Comparison of ENCODE assay signal across 11 cellular contexts in the genomic region with DNA sequence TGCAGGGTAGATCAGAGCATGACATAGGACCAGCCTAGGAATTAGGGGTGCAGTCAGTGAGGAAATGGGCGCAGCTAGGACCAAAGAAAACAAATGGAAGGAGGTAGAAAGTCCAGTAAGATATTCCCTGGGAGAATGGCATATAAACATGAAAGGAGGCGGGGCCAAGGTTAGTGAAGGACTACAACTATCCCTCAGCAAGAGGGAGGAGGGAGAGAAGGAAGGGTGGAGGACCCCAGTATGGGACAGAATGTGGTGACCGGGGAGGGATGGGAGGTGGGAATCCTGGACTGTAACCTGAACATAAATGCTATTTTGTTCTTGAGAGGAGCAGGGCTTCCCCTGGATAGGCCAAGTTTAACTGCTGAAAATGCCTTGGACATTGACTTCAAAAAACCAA. TPM values are rescaled to one million over a fixed set of nuclear protein-coding genes. Genes with fewer than 3 reads are reported as not detected.
DNase-seq lines count a peak whose midpoint lies in the region; ATAC-seq, FAIRE-seq and TF ChIP-seq lines count a peak whose summit lies in the region.
"Had no signal": no experiment of that assay in that cellular context is flagged by ENCODE, and none has a peak within 500 bp of the region (broad histone marks: within the 10 kb centered on the region; RNA-seq: fewer than 3 reads in every experiment).

No MANE protein-coding gene starts in this region.

- H3K27me3 ChIP-seq in GM23338 (ENCODE audit: insufficient read depth) (no peaks in the 10 kb centered on the region), astrocyte (ENCODE audit: insufficient read depth, low read length) (no peaks in the 10 kb centered on the region), lung (ENCODE audit: control insufficient read depth, insufficient read depth) (no peaks in the 10 kb centered on the region), stomach (no peaks in the 10 kb centered on the region)

- peak overlapping the region; percentile 91; the same call in 1 of the 2 replicates for H3K27ac ChIP-seq in GM23338 (ENCODE audit: low read depth)
- H3K27ac ChIP-seq in astrocyte (ENCODE audit: low read depth, low read length): peak overlapping the region; percentile 71
- peak overlapping the region; percentile 30 to 74 for H3K27ac ChIP-seq in lung (ENCODE audit: low read depth in 1 of 2, low read length in 1 of 2)
- H3K27ac ChIP-seq in stomach: peak overlapping the region; percentile 16 to 89 (median 82)

- H3K27ac Mint-ChIP-seq in GM23338: peak overlapping the region; percentile 95
- H3K27ac Mint-ChIP-seq in astrocyte (ENCODE audit: unreplicated experiment): peak overlapping the region; percentile 100
- H3K27ac Mint-ChIP-seq: naive thymus-derived CD4-positive, alpha-beta T cell had no signal

- H3K4me3 ChIP-seq in GM23338 (peak overlapping the region; percentile 34; the same call in 1 of the 2 replicates), astrocyte (ENCODE audit: insufficient read depth, low read depth, low read length) (no peak overlapping the region), lung (no peak overlapping the region), stomach (no peak overlapping the region)

- DNase-seq in GM23338 (ENCODE audit: low spot score) (no peak), astrocyte (ENCODE audit: low read depth) (no peak), lung (ENCODE audit: low spot score) (no peak), stomach (no peak), NCI-H510A treated with DMSO at 0.1 percent for 48 hours (lab: John Stamatoyannopoulos, UW) (no peak), NCI-H69 (lab: John Stamatoyannopoulos, UW) (no peak), GM03348 (ENCODE audit: low spot score) (no peak), KBM-7 (no peak)
- DNase-seq: activated gamma-delta T cell treated with Interleukin-2 at 50 U/mL for 16 hours; naive thymus-derived CD4-positive, alpha-beta T cell; stimulated activated naive CD8-positive, alpha-beta T cell treated with anti-CD3 and anti-CD28 coated beads, Interleukin-15, Interleukin-2, amounts not matched to agents 100 U/mL and 50 U/mL, for 24 hours had no signal

- H3K4me1 Mint-ChIP-seq in GM23338 (peaks cover 41% of the 10 kb centered on the region), astrocyte (ENCODE audit: low read depth, unreplicated experiment) (peaks cover 73% of the 10 kb centered on the region)

- no peak for TF ChIP-seq EP300 in stomach (IDR thresholded peaks at IDR 0.05)

- H4K20me1 ChIP-seq in GM23338 (replicated peaks; ENCODE audit: insufficient read depth) (no peaks in the 10 kb centered on the region), astrocyte (ENCODE audit: insufficient read depth, low read length) (no peaks in the 10 kb centered on the region)

- H3K27me3 Mint-ChIP-seq in GM23338 (ENCODE audit: insufficient read depth, low read depth, poor library complexity) (peaks cover 20% of the 10 kb centered on the region), astrocyte (ENCODE audit: low read depth, unreplicated experiment) (no peaks in the 10 kb centered on the region)

- no peaks in the 10 kb centered on the region for H3K9me3 Mint-ChIP-seq in GM23338
- peaks cover 3% of the 10 kb centered on the region for H3K9me3 Mint-ChIP-seq in astrocyte (ENCODE audit: unreplicated experiment)
- H3K9me3 Mint-ChIP-seq: naive thymus-derived CD4-positive, alpha-beta T cell had no signal

- H3K36me3 Mint-ChIP-seq in GM23338 (ENCODE audit: low read depth) (no peaks in the 10 kb centered on the region), astrocyte (ENCODE audit: low read depth, unreplicated experiment) (peaks cover 11% of the 10 kb centered on the region)
- H3K36me3 Mint-ChIP-seq: naive thymus-derived CD4-positive, alpha-beta T cell had no signal

- peak overlapping the region; percentile 19; the same call in 2 of the 3 replicates for H3K4me3 Mint-ChIP-seq in GM23338
- peak overlapping the region; percentile 34 for H3K4me3 Mint-ChIP-seq in astrocyte (ENCODE audit: unreplicated experiment)
- H3K4me3 Mint-ChIP-seq: naive thymus-derived CD4-positive, alpha-beta T cell had no signal

- no peak for TF ChIP-seq POLR2A in stomach (IDR thresholded peaks at IDR 0.05)

- intact Hi-C loops in stomach (cut with DNase I; ENCODE audit: low total_unique reads): no loop called here

- H3K36me3 ChIP-seq in GM23338 (ENCODE audit: insufficient read depth) (no peaks in the 10 kb centered on the region), astrocyte (ENCODE audit: insufficient read depth, low read length) (no peaks in the 10 kb centered on the region), lung (ENCODE audit: control insufficient read depth in 2 of 2, insufficient read depth in 2 of 2, low read length in 2 of 2) (no peaks in the 10 kb centered on the region), stomach (no peaks in the 10 kb centered on the region)

- no peak for FAIRE-seq in astrocyte (lab: Jason Lieb, UNC)

- H3K9me3 ChIP-seq in astrocyte (ENCODE audit: insufficient read depth, low read depth, low read length): no peaks in the 10 kb centered on the region
- no peaks in the 10 kb centered on the region for H3K9me3 ChIP-seq in lung (ENCODE audit: control insufficient read depth in 2 of 2, insufficient read depth in 1 of 2, low read length in 1 of 2)
- no peaks in the 10 kb centered on the region for H3K9me3 ChIP-seq in stomach

- TF ChIP-seq CTCF in GM23338 (conservative IDR thresholded peaks at IDR 0.05; ENCODE audit: low read depth in 2 of 2): no peak
- no peak for TF ChIP-seq CTCF in astrocyte (IDR thresholded peaks at IDR 0.05; ENCODE audit: insufficient read depth, low read depth, low read length)
- TF ChIP-seq CTCF in lung (IDR thresholded peaks at IDR 0.05; ENCODE audit: control extremely low read depth, extremely low read depth): no peak
- no peak for TF ChIP-seq CTCF in stomach (IDR thresholded peaks at IDR 0.05)

- H3K4me1 ChIP-seq in GM23338 (ENCODE audit: insufficient read depth) (peaks cover 29% of the 10 kb centered on the region), astrocyte (ENCODE audit: insufficient read depth, low read length) (peaks cover 55% of the 10 kb centered on the region), lung (ENCODE audit: control insufficient read depth in 2 of 2, insufficient read depth in 2 of 2, low read length in 2 of 2) (peaks cover 22 to 30% of the 10 kb centered on the region in 2 donors), stomach (peaks cover 47 to 68% (median 58%) of the 10 kb centered on the region in 4 donors)

- peak overlapping the region; percentile 96 for H2AFZ ChIP-seq in GM23338
- H2AFZ ChIP-seq in astrocyte (ENCODE audit: low read depth, low read length): no peak overlapping the region

- in situ Hi-C loops in KBM-7 (cut with MboI; ENCODE audit: low pct_unique_long_range_greater_than_20kb, low sequenced_read_pairs): no loop called here

- H3F3A ChIP-seq in GM23338 (replicated peaks; ENCODE audit: low read depth): no peaks in the 10 kb centered on the region

- WGBS in lung, 2 donors: 84 to 93% methylated on average over 3 of the region's 3 CpGs
- WGBS in stomach, 5 donors: 61 to 75% (median 69%) methylated on average over 3 of the region's 3 CpGs

- H3K9me2 ChIP-seq in GM23338 (ENCODE audit: insufficient read depth): no peaks in the 10 kb centered on the region; the same call in 1 of the 2 replicates

- ATAC-seq in GM23338 (peak; percentile 5; the same call in 1 of the 3 replicates), lung (ENCODE audit: insufficient read depth, low FRiP score) (no peak)
- ATAC-seq: naive thymus-derived CD4-positive, alpha-beta T cell; stimulated activated naive CD8-positive, alpha-beta T cell treated with anti-CD3 and anti-CD28 coated beads, Interleukin-15, Interleukin-2, amounts not matched to agents 100 U/mL and 50 U/mL, for 24 hours had no signal

- H3K79me2 ChIP-seq in GM23338 (replicated peaks; ENCODE audit: insufficient read depth) (no peaks in the 10 kb centered on the region), astrocyte (ENCODE audit: insufficient read depth, low read length) (no peaks in the 10 kb centered on the region)

- peak overlapping the region; percentile 61 for H3K4me2 ChIP-seq in GM23338
- no peak overlapping the region for H3K4me2 ChIP-seq in astrocyte (ENCODE audit: low read length)

- no peak overlapping the region for H3K9ac ChIP-seq in astrocyte (ENCODE audit: low read length)

RNA-seq across cellular contexts. Expression of a gene that starts 22.8 kb away (rescaled TPM):
- 0.52 TPM in 1 of 2 replicates, not detected in the other for total RNA-seq in GM23338 (2014; rRNA removed; shearing (Covaris generic))
- polyA plus RNA-seq in GM23338 (2016; fragmentation: Nextera tagmentation; extraction: Ambion mirVana): 0.07 TPM in 1 of 2 replicates, not detected in the other
- total RNA-seq in astrocyte: 44.0 and 59.2 TPM in 2 replicates
- 10 to 100 TPM in 1 of 2 donors, 1 to 10 TPM in 1; 9.6 to 15.9 TPM for total RNA-seq in lung
- polyA plus RNA-seq in lung: 1 to 10 TPM; 1.3 to 5.7 TPM
- total RNA-seq in stomach: 10 to 100 TPM in 3 of 5 donors, 1 to 10 TPM in 1, not detected in 1; 7.1 to 29.8 (median 23.6) TPM
- polyA plus RNA-seq in stomach: 1 to 10 TPM; 1.0 to 3.1 (median 1.7) TPM
- polyA plus RNA-seq: naive thymus-derived CD4-positive, alpha-beta T cell had no signal

RNA-seq across cellular contexts. Expression of a gene that starts 47.3 kb away (rescaled TPM):
- total RNA-seq in GM23338 (2014; rRNA removed; shearing (Covaris generic)): 3.6 and 4.1 TPM in 2 replicates
- polyA plus RNA-seq in GM23338 (2016; fragmentation: Nextera tagmentation; extraction: Ambion mirVana) (3.3 and 5.4 TPM in 2 replicates), lung (1 to 10 TPM in 1 of 2 donors, under 1 TPM in 1; 0.56 to 1.7 TPM), stomach (1 to 10 TPM in 1 of 3 donors, under 1 TPM in 2; 0.43 to 5.0 (median 0.56) TPM)
- total RNA-seq in astrocyte (0.66 and 1.4 TPM in 2 replicates), lung (10 to 100 TPM in 1 of 2 donors, 1 to 10 TPM in 1; 5.6 to 21.4 TPM), stomach (10 to 100 TPM in 3 of 5 donors, 1 to 10 TPM in 1, under 1 TPM in 1; 0.29 to 27.0 (median 11.2) TPM)
